22 cellular contexts compared by ENCODE assay signal in the genomic region with DNA sequence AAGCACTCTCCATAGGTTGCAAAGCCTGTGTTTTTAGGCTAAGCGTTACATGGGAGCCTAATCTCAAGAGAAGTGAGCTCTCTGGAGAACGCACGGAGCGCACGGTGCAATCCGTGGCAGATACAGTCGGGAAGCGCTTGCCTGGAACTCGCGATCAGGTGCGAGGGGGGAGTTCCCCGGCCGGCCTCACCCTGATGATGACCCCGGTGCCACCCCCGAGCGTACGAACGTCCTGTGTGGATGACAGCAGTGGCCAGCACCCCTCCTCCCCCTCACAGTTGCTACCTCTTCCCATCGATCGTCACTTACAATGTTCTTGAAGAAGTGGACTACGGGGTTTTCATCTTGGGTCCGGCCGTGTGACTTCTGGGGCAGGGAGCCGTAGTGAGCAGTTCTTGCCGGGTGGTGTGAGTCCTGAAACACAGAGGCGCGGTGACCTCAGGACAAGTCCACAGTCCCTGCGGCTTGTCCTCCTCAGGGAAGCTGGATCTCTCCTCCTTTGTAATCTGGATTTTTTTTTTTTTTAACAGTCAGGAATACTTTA.
"Had no signal": no experiment of that assay in that cellular context is flagged by ENCODE, and none has a peak within 500 bp of the region (broad histone marks: within the 10 kb centered on the region; RNA-seq: fewer than 3 reads in every experiment).

No MANE protein-coding gene starts in this region.

- H3K4me1 ChIP-seq: left lung, testis, vagina had no signal

- H3K27me3 Mint-ChIP-seq: stimulated activated naive B cell treated with anti-CD40 and anti-IgM and Interleukin-4, amounts not matched to agents 10 μg/mL and 1 μg/mL and 100 μg/mL, for 72 hours; T-cell had no signal

- ATAC-seq: activated CD4-positive, CD25-positive, alpha-beta regulatory T cell treated with anti-CD3 and anti-CD28 coated beads, Interleukin-2, amount 50 U/mL, for 24 hours; activated T-cell treated with anti-CD3 and anti-CD28 coated beads, Interleukin-2, amount 50 U/mL, for 4 hours; left lung; natural killer cell; sciatic nerve; T-cell had no signal

- H3K27ac ChIP-seq: left lung, testis, vagina, VCaP had no signal

- DNase-seq: activated CD4-positive, alpha-beta memory T cell treated with anti-CD3 and anti-CD28 coated beads, Interleukin-2, amount 10 ng/mL, durations not matched to agents 7 days and 5 days; activated CD4-positive, alpha-beta T cell treated with anti-CD3 and anti-CD28 coated beads, Interleukin-2, amount 10 ng/mL, durations not matched to agents 24 days and 14 days; activated naive CD4-positive, alpha-beta T cell treated with anti-CD3 and anti-CD28 coated beads, Interleukin-2, amount 10 ng/mL, durations not matched to agents 7 days and 5 days; activated T-cell treated with anti-CD3 and anti-CD28 coated beads, Interleukin-2, amount 50 U/mL, for 4 hours; cerebellar nuclear complex; cortex of kidney; effector CD4-positive, alpha-beta T cell; erythroblast; foreskin fibroblast; left lung; natural killer cell; small intestine; stimulated activated CD4-positive, alpha-beta T cell treated with anti-CD3 and anti-CD28 coated beads, Interleukin-15, amount 100 ng/mL, for 24 hours; stimulated activated naive B cell treated with anti-CD40 and anti-IgM and Interleukin-4, amounts not matched to agents 10 μg/mL and 1 μg/mL and 100 μg/mL, for 72 hours; T-cell had no signal

- H3K4me3 Mint-ChIP-seq: activated CD4-positive, alpha-beta memory T cell treated with anti-CD3 and anti-CD28 coated beads, Interleukin-2, amount 10 ng/mL, durations not matched to agents 7 days and 5 days; activated CD4-positive, alpha-beta T cell treated with anti-CD3 and anti-CD28 coated beads, Interleukin-2, amount 10 ng/mL, durations not matched to agents 24 days and 14 days; activated naive CD4-positive, alpha-beta T cell treated with anti-CD3 and anti-CD28 coated beads, Interleukin-2, amount 10 ng/mL, durations not matched to agents 7 days and 5 days; activated T-cell treated with anti-CD3 and anti-CD28 coated beads, Interleukin-2, amount 50 U/mL, for 4 hours; mesothelial cell of epicardium; natural killer cell; T-cell; T-helper 2 cell treated with Interferon-gamma antibody and Interleukin-4, amounts not matched to agents 5 μg/mL and 100 μg/mL, for 36 hours had no signal

- H3K4me1 Mint-ChIP-seq: activated CD4-positive, alpha-beta T cell treated with anti-CD3 and anti-CD28 coated beads, Interleukin-2, amount 10 ng/mL, durations not matched to agents 24 days and 14 days; activated naive CD4-positive, alpha-beta T cell treated with anti-CD3 and anti-CD28 coated beads, Interleukin-2, amount 10 ng/mL, durations not matched to agents 7 days and 5 days had no signal

- H3K36me3 Mint-ChIP-seq: activated naive CD4-positive, alpha-beta T cell treated with anti-CD3 and anti-CD28 coated beads, Interleukin-2, amount 10 ng/mL, durations not matched to agents 7 days and 5 days; mesothelial cell of epicardium; natural killer cell; T-cell had no signal

- H3K36me3 ChIP-seq: left lung, vagina had no signal

- H3K9me3 Mint-ChIP-seq: activated CD4-positive, alpha-beta memory T cell treated with anti-CD3 and anti-CD28 coated beads, Interleukin-2, amount 10 ng/mL, durations not matched to agents 7 days and 5 days; activated CD4-positive, alpha-beta T cell treated with anti-CD3 and anti-CD28 coated beads, Interleukin-2, amount 10 ng/mL, durations not matched to agents 24 days and 14 days; activated naive CD4-positive, alpha-beta T cell treated with anti-CD3 and anti-CD28 coated beads, Interleukin-2, amount 10 ng/mL, durations not matched to agents 7 days and 5 days; activated T-cell treated with anti-CD3 and anti-CD28 coated beads, Interleukin-2, amount 50 U/mL, for 4 hours; mesothelial cell of epicardium; natural killer cell; stimulated activated naive B cell treated with anti-CD40 and anti-IgM and Interleukin-4, amounts not matched to agents 10 μg/mL and 1 μg/mL and 100 μg/mL, for 72 hours; T-cell; T-helper 2 cell treated with Interferon-gamma antibody and Interleukin-4, amounts not matched to agents 5 μg/mL and 100 μg/mL, for 36 hours had no signal

- H3K27ac Mint-ChIP-seq: activated CD4-positive, alpha-beta memory T cell treated with anti-CD3 and anti-CD28 coated beads, Interleukin-2, amount 10 ng/mL, durations not matched to agents 7 days and 5 days; activated CD4-positive, alpha-beta T cell treated with anti-CD3 and anti-CD28 coated beads, Interleukin-2, amount 10 ng/mL, durations not matched to agents 24 days and 14 days; activated naive CD4-positive, alpha-beta T cell treated with anti-CD3 and anti-CD28 coated beads, Interleukin-2, amount 10 ng/mL, durations not matched to agents 7 days and 5 days; mesothelial cell of epicardium; natural killer cell; stimulated activated naive B cell treated with anti-CD40 and anti-IgM and Interleukin-4, amounts not matched to agents 10 μg/mL and 1 μg/mL and 100 μg/mL, for 72 hours; T-cell; T-helper 2 cell treated with Interferon-gamma antibody and Interleukin-4, amounts not matched to agents 5 μg/mL and 100 μg/mL, for 36 hours had no signal

- H3K4me3 ChIP-seq: left lung, testis, vagina had no signal

- H3K27me3 ChIP-seq: left lung, testis, vagina had no signal

- H3K9me3 ChIP-seq: left lung, testis, vagina had no signal
